17 cellular contexts compared by ENCODE assay signal in genomic region chr2:227388537-227389011, GRCh38. TPM values are rescaled to one million over a fixed set of nuclear protein-coding genes. Genes with fewer than 3 reads are reported as not detected.
DNase-seq lines count a peak whose midpoint lies in the region; ATAC-seq and TF ChIP-seq lines count a peak whose summit lies in the region.
"Had no signal": no experiment of that assay in that cellular context is flagged by ENCODE, and none has a peak within 500 bp of the region (broad histone marks: within the 10 kb centered on the region; RNA-seq: fewer than 3 reads in every experiment).

No MANE protein-coding gene starts in this region.

- H3K4me1 ChIP-seq in GM23338 (ENCODE audit: insufficient read depth) (peaks cover under 1% of the 10 kb centered on the region; the same call in 1 of the 2 replicates), adipocyte (ENCODE audit: control insufficient read depth, insufficient read depth, low read length) (peaks cover 26% of the 10 kb centered on the region)

- H3K4me3 Mint-ChIP-seq in GM23338, result no peak overlapping the region
- no peak overlapping the region for H3K4me3 Mint-ChIP-seq in activated T-cell treated with anti-CD3 and anti-CD28 coated beads, Interleukin-2, amount 50 U/mL, for 24 hours
- H3K4me3 Mint-ChIP-seq: activated CD8-positive, alpha-beta T cell treated with anti-CD3 and anti-CD28 coated beads, Interleukin-2, amount 10 ng/mL, durations not matched to agents 7 days and 5 days; activated naive CD4-positive, alpha-beta T cell treated with anti-CD3 and anti-CD28 coated beads, Interleukin-2, amount 50 U/mL, for 24 hours; type B pancreatic cell had no signal

- no peaks in the 10 kb centered on the region for H3F3A ChIP-seq in GM23338 (replicated peaks; ENCODE audit: low read depth)

- no peak overlapping the region for H3K27ac ChIP-seq in GM23338 (ENCODE audit: low read depth)

- H3K4me1 Mint-ChIP-seq in GM23338, result peaks cover 6% of the 10 kb centered on the region
- peaks cover 11% of the 10 kb centered on the region for H3K4me1 Mint-ChIP-seq in activated T-cell treated with anti-CD3 and anti-CD28 coated beads, Interleukin-2, amount 50 U/mL, for 24 hours (ENCODE audit: low read depth)

- no peaks in the 10 kb centered on the region for H3K36me3 Mint-ChIP-seq in GM23338 (ENCODE audit: low read depth)
- H3K36me3 Mint-ChIP-seq in activated T-cell treated with anti-CD3 and anti-CD28 coated beads, Interleukin-2, amount 50 U/mL, for 24 hours (ENCODE audit: low read depth), result no peaks in the 10 kb centered on the region
- H3K36me3 Mint-ChIP-seq: activated naive CD4-positive, alpha-beta T cell treated with anti-CD3 and anti-CD28 coated beads, Interleukin-2, amount 50 U/mL, for 24 hours; type B pancreatic cell had no signal

- peak overlapping the region; percentile 6; the same call in 1 of the 2 replicates for H2AFZ ChIP-seq in GM23338

- no peak overlapping the region for H3K4me2 ChIP-seq in GM23338

- H3K9me2 ChIP-seq in GM23338 (ENCODE audit: insufficient read depth), result 0 out of 2 replicates have a peak, but pooled peaks cover 3% of the 10 kb centered on the region

- DNase-seq in A172 (ENCODE audit: low spot score) (peak; percentile 82), GM23338 (ENCODE audit: low spot score) (no peak), adipocyte (ENCODE audit: low read depth) (peak; percentile 81), fibroblast of villous mesenchyme (ENCODE audit: low read depth) (peak; percentile 38), middle frontal gyrus (ENCODE audit: extremely low spot score, low spot score) (no peak)
- no peak for DNase-seq in activated T-cell treated with anti-CD3 and anti-CD28 coated beads, Interleukin-2, amount 50 U/mL, for 24 hours
- DNase-seq: activated CD8-positive, alpha-beta T cell treated with anti-CD3 and anti-CD28 coated beads, Interleukin-2, amount 10 ng/mL, durations not matched to agents 7 days and 5 days; AML-193; heart right ventricle; left lung; OCI-M1; stimulated activated CD4-positive, alpha-beta T cell treated with anti-CD3 and anti-CD28 coated beads, Interleukin-12 subunit alpha, Interleukin-12 subunit beta, amount 100 ng/mL, for 4 hours had no signal

- no peaks in the 10 kb centered on the region for H3K79me2 ChIP-seq in GM23338 (replicated peaks; ENCODE audit: insufficient read depth)

- peaks cover 4% of the 10 kb centered on the region for H3K27me3 Mint-ChIP-seq in GM23338 (ENCODE audit: insufficient read depth, low read depth, poor library complexity)
- H3K27me3 Mint-ChIP-seq in activated T-cell treated with anti-CD3 and anti-CD28 coated beads, Interleukin-2, amount 50 U/mL, for 24 hours, result no peaks in the 10 kb centered on the region

- no peaks in the 10 kb centered on the region for H4K20me1 ChIP-seq in GM23338 (replicated peaks; ENCODE audit: insufficient read depth)

- H3K4me3 ChIP-seq in GM23338 (no peak overlapping the region), adipocyte (ENCODE audit: low read length) (peak overlapping the region; percentile 47), fibroblast of villous mesenchyme (ENCODE audit: low read depth, low read length) (no peak overlapping the region)
- H3K4me3 ChIP-seq: heart right ventricle, left lung had no signal

- H3K36me3 ChIP-seq in GM23338 (ENCODE audit: insufficient read depth), result no peaks in the 10 kb centered on the region
- H3K36me3 ChIP-seq in adipocyte (ENCODE audit: control insufficient read depth, insufficient read depth, low read length, severe bottlenecking), result no peaks in the 10 kb centered on the region
- H3K36me3 ChIP-seq: heart right ventricle, left lung had no signal

- peak overlapping the region; percentile 65 for H3K9ac ChIP-seq in adipocyte (ENCODE audit: low read length)

- no peak overlapping the region for H3K27ac Mint-ChIP-seq in GM23338
- H3K27ac Mint-ChIP-seq in activated T-cell treated with anti-CD3 and anti-CD28 coated beads, Interleukin-2, amount 50 U/mL, for 24 hours, result no peak overlapping the region
- H3K27ac Mint-ChIP-seq: activated CD8-positive, alpha-beta T cell treated with anti-CD3 and anti-CD28 coated beads, Interleukin-2, amount 10 ng/mL, durations not matched to agents 7 days and 5 days; activated naive CD4-positive, alpha-beta T cell treated with anti-CD3 and anti-CD28 coated beads, Interleukin-2, amount 50 U/mL, for 24 hours; type B pancreatic cell had no signal

- H3K27me3 ChIP-seq in GM23338 (ENCODE audit: insufficient read depth), result no peaks in the 10 kb centered on the region
- H3K27me3 ChIP-seq in adipocyte (replicated peaks; ENCODE audit: control insufficient read depth, insufficient read depth, low read length), result no peaks in the 10 kb centered on the region

- H3K9me3 Mint-ChIP-seq in GM23338, result no peaks in the 10 kb centered on the region
- no peaks in the 10 kb centered on the region for H3K9me3 Mint-ChIP-seq in activated T-cell treated with anti-CD3 and anti-CD28 coated beads, Interleukin-2, amount 50 U/mL, for 24 hours
- H3K9me3 Mint-ChIP-seq: activated naive CD4-positive, alpha-beta T cell treated with anti-CD3 and anti-CD28 coated beads, Interleukin-2, amount 50 U/mL, for 24 hours; type B pancreatic cell had no signal

- no peaks in the 10 kb centered on the region for H3K9me3 ChIP-seq in adipocyte (ENCODE audit: control insufficient read depth, low read length)
- H3K9me3 ChIP-seq: left lung had no signal

- ATAC-seq in GM23338 (no peak), HG02852 (IDR thresholded peaks at IDR 0.05; ENCODE audit: unreplicated experiment) (no peak), GM21390 (IDR thresholded peaks at IDR 0.05; ENCODE audit: unreplicated experiment) (no peak)
- ATAC-seq: activated CD8-positive, alpha-beta T cell treated with anti-CD3 and anti-CD28 coated beads, Interleukin-2, amount 10 ng/mL, durations not matched to agents 7 days and 5 days; heart right ventricle; left lung had no signal

- TF ChIP-seq CTCF in GM23338 (conservative IDR thresholded peaks at IDR 0.05; ENCODE audit: low read depth in 2 of 2), result no peak
- TF ChIP-seq CTCF in fibroblast of villous mesenchyme (IDR thresholded peaks at IDR 0.05; ENCODE audit: insufficient read depth, low read depth, low read length), result no peak

TF ChIP-seq in GM23338, 12 proteins besides CTCF, POLR2A, EP300 and RAD21 (continues in another document):
- no peak for TF ChIP-seq POLR2AphosphoS5 (IDR thresholded peaks at IDR 0.05; ENCODE audit: low read depth)

RNA-seq across cellular contexts. Expression of gene SCYGR1, which starts 0.8 kb away (rescaled TPM):
- not detected in 2 replicates for total RNA-seq in A172 (2014; rRNA removed; shearing (Covaris generic))
- total RNA-seq in GM23338 (2014; rRNA removed; shearing (Covaris generic)), result not detected in 2 replicates
- polyA plus RNA-seq in GM23338 (2016; fragmentation: Nextera tagmentation; extraction: Ambion mirVana), result not detected in 2 replicates
- not detected in 2 replicates for total RNA-seq in fibroblast of villous mesenchyme
- total RNA-seq: activated CD8-positive, alpha-beta T cell treated with anti-CD3 and anti-CD28 coated beads, Interleukin-2, amount 10 ng/mL, durations not matched to agents 7 days and 5 days; dermis microvascular lymphatic vessel endothelial cell; heart right ventricle; left lung had no signal
- polyA plus RNA-seq: heart right ventricle had no signal

RNA-seq across cellular contexts. Expression of gene TM4SF20, which starts 9.5 kb away (rescaled TPM):
- total RNA-seq in A172 (2014; rRNA removed; shearing (Covaris generic)), result not detected in 2 replicates
- not detected in 2 replicates for total RNA-seq in GM23338 (2014; rRNA removed; shearing (Covaris generic))
- 0.12 TPM in 1 of 2 replicates, not detected in the other for polyA plus RNA-seq in GM23338 (2016; fragmentation: Nextera tagmentation; extraction: Ambion mirVana)
- under 0.01 TPM in 1 of 2 replicates, not detected in the other for total RNA-seq in fibroblast of villous mesenchyme
- total RNA-seq: activated CD8-positive, alpha-beta T cell treated with anti-CD3 and anti-CD28 coated beads, Interleukin-2, amount 10 ng/mL, durations not matched to agents 7 days and 5 days; dermis microvascular lymphatic vessel endothelial cell; heart right ventricle; left lung had no signal
- polyA plus RNA-seq: heart right ventricle had no signal

Comparison
In these comparisons a context has a peak if more than half of its experiments do, and no peak if none do; other contexts are left out.
1. DNase-seq: peak in A172 (single experiment), adipocyte (single experiment) and fibroblast of villous mesenchyme (single experiment); none in GM23338 (single experiment), activated T-cell treated with anti-CD3 and anti-CD28 coated beads, Interleukin-2, amount 50 U/mL, for 24 hours (single experiment) and middle frontal gyrus (single experiment).